ENCODE assay signal across 8 cellular contexts in genomic region chr7:30478349-30479228, GRCh38. TPM values are rescaled to one million over a fixed set of nuclear protein-coding genes. Genes with fewer than 3 reads are reported as not detected.
DNase-seq lines count a peak whose midpoint lies in the region; ATAC-seq and TF ChIP-seq lines count a peak whose summit lies in the region.

NOD1 (minus strand) TSS chr7:30478784; CDS start chr7:30456921, 21,863 bp downstream.

- H3K36me3 Mint-ChIP-seq in WTC11: no peaks in the 10 kb centered on the region

- TF ChIP-seq CTCF in WTC11 (IDR thresholded peaks at IDR 0.05): no peak
- no peak for TF ChIP-seq CTCF in cardiac fibroblast (IDR thresholded peaks at IDR 0.05; ENCODE audit: low read depth, low read length)

- DNase-seq in NK-92 treated with Interleukin-12 subunit alpha and Interleukin-12 subunit beta, amount 100 ng/mL, for 24 hours (lab: John Stamatoyannopoulos, UW): peak; percentile 52
- no peak for DNase-seq in NK-92 (lab: John Stamatoyannopoulos, UW; ENCODE audit: unreplicated experiment)
- peak; percentile 25 for DNase-seq in NCI-H2107 (lab: John Stamatoyannopoulos, UW)
- DNase-seq in WTC11 (ENCODE audit: low spot score): peak; percentile 76
- DNase-seq in cardiac fibroblast (ENCODE audit: low read depth in 2 of 2): peak; percentile 73 to 84
- peak; percentile 55 for DNase-seq in inferior parietal cortex (ENCODE audit: extremely low spot score)
- peak; percentile 42 to 60 for DNase-seq in stimulated activated CD4-positive, alpha-beta T cell treated with anti-CD3 and anti-CD28 coated beads, Interleukin-12 subunit alpha, Interleukin-12 subunit beta, amount 100 ng/mL, for 24 hours (ENCODE audit: low read depth in 2 of 2)

- H3K9me3 Mint-ChIP-seq in WTC11: no peaks in the 10 kb centered on the region

- ATAC-seq in HG02970 (IDR thresholded peaks at IDR 0.05; ENCODE audit: low FRiP score, unreplicated experiment): peak; percentile 88
- peak; percentile 94 for ATAC-seq in WTC11

- H3K27me3 Mint-ChIP-seq in WTC11 (ENCODE audit: low read depth): peaks cover 12% of the 10 kb centered on the region

- H3K4me3 Mint-ChIP-seq in WTC11: peak within 1 kb of the TSS; percentile 80

- H3K4me3 ChIP-seq in cardiac fibroblast (replicated peaks in 1 of 2; ENCODE audit: low read depth in 2 of 2, low read length in 2 of 2): peak within 1 kb of the TSS; percentile 73 to 78

- H3K27ac Mint-ChIP-seq in WTC11: no peak within 1 kb of the TSS

- H3K4me1 Mint-ChIP-seq in WTC11: peaks cover 15% of the 10 kb centered on the region

- POLR2A ChIA-PET in WTC11 (lab: Charles Lee): interaction anchor here (0.5 to 2.0 kb wide), 2 partner anchors 9 to 23 kb away, joined by 7 read pairs; no protein-coding TSS in a partner anchor

- CTCF ChIA-PET in WTC11 (lab: Charles Lee): interaction anchor here (1.2 to 2.3 kb wide), 5 partner anchors 9 to 314 kb away, joined by 4 to 17 read pairs (median 6); no protein-coding TSS in a partner anchor

TF ChIP-seq in WTC11, 78 proteins besides CTCF, POLR2A, EP300 and RAD21 (continues in another document):
- TF ChIP-seq AR (CRISPR knock-in tag; IDR thresholded peaks at IDR 0.05) (no peak), ZMAT4 (CRISPR knock-in tag; IDR thresholded peaks at IDR 0.05) (no peak), E2F5 (CRISPR knock-in tag; IDR thresholded peaks at IDR 0.05) (peak; percentile 90), ATF3 (CRISPR knock-in tag; conservative IDR thresholded peaks at IDR 0.05) (no peak), ELF4 (CRISPR knock-in tag; IDR thresholded peaks at IDR 0.05; ENCODE audit: low read depth) (peak; percentile 77; the same call in 1 of the 2 replicates), TP53 (CRISPR knock-in tag; IDR thresholded peaks at IDR 0.05) (no peak; the same call in 1 of the 2 replicates), CBFB (CRISPR knock-in tag; IDR thresholded peaks at IDR 0.05; ENCODE audit: low read depth) (no peak), ZNF138 (CRISPR knock-in tag; conservative IDR thresholded peaks at IDR 0.05) (no peak), FOXP1 (CRISPR knock-in tag; IDR thresholded peaks at IDR 0.05; ENCODE audit: borderline replicate concordance) (0 out of 2 replicates have a peak, but pooled peaks have one; percentile 70), MLX (CRISPR knock-in tag; IDR thresholded peaks at IDR 0.05) (no peak), TEAD4 (CRISPR knock-in tag; IDR thresholded peaks at IDR 0.05) (no peak), E2F4 (CRISPR knock-in tag; IDR thresholded peaks at IDR 0.05; ENCODE audit: borderline replicate concordance, low read depth) (no peak), ZNF121 (CRISPR knock-in tag; IDR thresholded peaks at IDR 0.05) (no peak), NR3C1 (CRISPR knock-in tag; conservative IDR thresholded peaks at IDR 0.05; ENCODE audit: low read depth) (no peak), ETV6 (CRISPR knock-in tag; IDR thresholded peaks at IDR 0.05) (peak; percentile 76), MAX (CRISPR knock-in tag; IDR thresholded peaks at IDR 0.05) (peak; percentile 73), ZNF232 (CRISPR knock-in tag; IDR thresholded peaks at IDR 0.05) (peak; percentile 37; the same call in 1 of the 2 replicates), USF1 (CRISPR knock-in tag; IDR thresholded peaks at IDR 0.05) (peak; percentile 26; the same call in 1 of the 2 replicates), PRDM15 (CRISPR knock-in tag; IDR thresholded peaks at IDR 0.05) (peak; percentile 66)

RNA-seq across cellular contexts. Expression of gene NOD1, which starts in this region (rescaled TPM):
- total RNA-seq in WTC11 (2021): 6.0 to 6.4 TPM (median 6.3 TPM) in 3 replicates
